ENCODE assay signal across 33 cellular contexts in genomic region chr12:111158992-111159391, GRCh38.
"Had no signal": no experiment of that assay in that cellular context is flagged by ENCODE, and none has a peak within 500 bp of the region (broad histone marks: within the 10 kb centered on the region; RNA-seq: fewer than 3 reads in every experiment).

No MANE protein-coding gene starts in this region.

- H3K4me3 Mint-ChIP-seq: activated CD4-positive, alpha-beta memory T cell treated with anti-CD3 and anti-CD28 coated beads for 36 hours; activated CD4-positive, alpha-beta T cell treated with anti-CD3 and anti-CD28 coated beads for 36 hours; activated CD4-positive, alpha-beta T cell treated with anti-CD3 and anti-CD28 coated beads, Interleukin-2, amount 10 ng/mL, durations not matched to agents 24 days and 14 days; activated CD8-positive, alpha-beta memory T cell treated with anti-CD3 and anti-CD28 coated beads, Interleukin-2, amount 10 ng/mL, durations not matched to agents 7 days and 5 days; activated CD8-positive, alpha-beta T cell treated with anti-CD3 and anti-CD28 coated beads, Interleukin-2, amount 10 ng/mL, durations not matched to agents 7 days and 5 days; activated naive CD8-positive, alpha-beta T cell; activated T-cell treated with anti-CD3 and anti-CD28 coated beads, Interleukin-2, amount 50 U/mL, for 24 hours; activated T-helper 17 cell treated with anti-CD3 and anti-CD28 coated beads, Interleukin-2, amount 50 U/mL, for 72 hours; central memory CD8-positive, alpha-beta T cell; dendritic cell treated with granulocyte-macrophage colony-stimulating factor and Interleukin-4, amounts not matched to agents 40 ng/mL and 50 ng/mL, for 4 days had no signal

- H3K36me3 Mint-ChIP-seq: activated CD4-positive, alpha-beta memory T cell treated with anti-CD3 and anti-CD28 coated beads for 36 hours; activated CD8-positive, alpha-beta memory T cell treated with anti-CD3 and anti-CD28 coated beads, Interleukin-2, amount 10 ng/mL, durations not matched to agents 7 days and 5 days; activated naive CD8-positive, alpha-beta T cell had no signal

- H3K4me1 Mint-ChIP-seq: activated CD4-positive, alpha-beta T cell treated with anti-CD3 and anti-CD28 coated beads for 36 hours; activated CD4-positive, alpha-beta T cell treated with anti-CD3 and anti-CD28 coated beads, Interleukin-2, amount 10 ng/mL, durations not matched to agents 24 days and 14 days; activated CD8-positive, alpha-beta memory T cell treated with anti-CD3 and anti-CD28 coated beads, Interleukin-2, amount 10 ng/mL, durations not matched to agents 7 days and 5 days; activated T-helper 17 cell treated with anti-CD3 and anti-CD28 coated beads, Interleukin-2, amount 50 U/mL, for 72 hours; central memory CD8-positive, alpha-beta T cell had no signal

- H3K36me3 ChIP-seq: brain microvascular endothelial cell, esophagus muscularis mucosa, gastroesophageal sphincter, heart right ventricle, WERI-Rb-1 had no signal

- FAIRE-seq: astrocyte, bronchial epithelial cell, TTC549 had no signal

- H3K27ac ChIP-seq: brain microvascular endothelial cell, coronary artery, dorsolateral prefrontal cortex, esophagus muscularis mucosa, foreskin keratinocyte, gastroesophageal sphincter, heart right ventricle, WERI-Rb-1 had no signal

- H3K27ac Mint-ChIP-seq: activated CD4-positive, alpha-beta memory T cell treated with anti-CD3 and anti-CD28 coated beads for 36 hours; activated CD4-positive, alpha-beta T cell treated with anti-CD3 and anti-CD28 coated beads for 36 hours; activated CD4-positive, alpha-beta T cell treated with anti-CD3 and anti-CD28 coated beads, Interleukin-2, amount 10 ng/mL, durations not matched to agents 24 days and 14 days; activated CD8-positive, alpha-beta memory T cell treated with anti-CD3 and anti-CD28 coated beads, Interleukin-2, amount 10 ng/mL, durations not matched to agents 7 days and 5 days; activated CD8-positive, alpha-beta T cell treated with anti-CD3 and anti-CD28 coated beads, Interleukin-2, amount 10 ng/mL, durations not matched to agents 7 days and 5 days; activated naive CD8-positive, alpha-beta T cell; activated T-cell treated with anti-CD3 and anti-CD28 coated beads, Interleukin-2, amount 50 U/mL, for 24 hours; activated T-helper 17 cell treated with anti-CD3 and anti-CD28 coated beads, Interleukin-2, amount 50 U/mL, for 72 hours; dendritic cell treated with granulocyte-macrophage colony-stimulating factor and Interleukin-4, amounts not matched to agents 40 ng/mL and 50 ng/mL, for 4 days had no signal

- H3K27me3 ChIP-seq: brain microvascular endothelial cell had no signal

- H3K27me3 Mint-ChIP-seq: activated CD4-positive, alpha-beta T cell treated with anti-CD3 and anti-CD28 coated beads, Interleukin-2, amount 10 ng/mL, durations not matched to agents 24 days and 14 days; activated CD8-positive, alpha-beta memory T cell treated with anti-CD3 and anti-CD28 coated beads, Interleukin-2, amount 10 ng/mL, durations not matched to agents 7 days and 5 days had no signal

- H3K4me1 ChIP-seq: esophagus muscularis mucosa, foreskin keratinocyte, gastroesophageal sphincter, heart right ventricle had no signal

- H3K4me3 ChIP-seq: coronary artery, dorsolateral prefrontal cortex, esophagus muscularis mucosa, gastroesophageal sphincter, heart right ventricle had no signal

- H3K9me3 ChIP-seq: esophagus muscularis mucosa, gastroesophageal sphincter, heart right ventricle had no signal

- H3K9me3 Mint-ChIP-seq: activated CD4-positive, alpha-beta memory T cell treated with anti-CD3 and anti-CD28 coated beads for 36 hours; activated CD4-positive, alpha-beta T cell treated with anti-CD3 and anti-CD28 coated beads, Interleukin-2, amount 10 ng/mL, durations not matched to agents 24 days and 14 days; activated T-cell treated with anti-CD3 and anti-CD28 coated beads, Interleukin-2, amount 50 U/mL, for 24 hours; activated T-helper 17 cell treated with anti-CD3 and anti-CD28 coated beads, Interleukin-2, amount 50 U/mL, for 72 hours; central memory CD8-positive, alpha-beta T cell; dendritic cell treated with granulocyte-macrophage colony-stimulating factor and Interleukin-4, amounts not matched to agents 40 ng/mL and 50 ng/mL, for 4 days had no signal

- DNase-seq: activated CD4-positive, alpha-beta memory T cell treated with anti-CD3 and anti-CD28 coated beads for 36 hours; activated CD4-positive, alpha-beta T cell treated with anti-CD3 and anti-CD28 coated beads for 36 hours; activated CD4-positive, alpha-beta T cell treated with anti-CD3 and anti-CD28 coated beads, Interleukin-2, amount 10 ng/mL, durations not matched to agents 24 days and 14 days; activated CD4-positive, CD25-positive, alpha-beta regulatory T cell; activated CD4-positive, CD25-positive, alpha-beta regulatory T cell treated with anti-CD3 and anti-CD28 coated beads, Interleukin-2, amount 50 U/mL, for 72 hours; activated CD8-positive, alpha-beta memory T cell treated with anti-CD3 and anti-CD28 coated beads, Interleukin-2, amount 10 ng/mL, durations not matched to agents 7 days and 5 days; activated CD8-positive, alpha-beta memory T cell treated with anti-CD3 and anti-CD28 coated beads, Interleukin-2, amount 50 U/mL, for 4 hours; activated CD8-positive, alpha-beta T cell treated with anti-CD3 and anti-CD28 coated beads, Interleukin-2, amount 10 ng/mL, durations not matched to agents 7 days and 5 days; activated effector memory CD4-positive, alpha-beta T cell treated with Interleukin-2 at 50 U/mL for 16 hours; activated gamma-delta T cell treated with Interleukin-2 at 50 U/mL for 16 hours; activated naive CD4-positive, alpha-beta T cell treated with anti-CD3 and anti-CD28 coated beads, Interleukin-2, amount 50 U/mL, for 16 hours; activated naive CD4-positive, alpha-beta T cell treated with Interleukin-2 at 50 U/mL for 16 hours; activated T-cell treated with anti-CD3 and anti-CD28 coated beads, Interleukin-2, amount 50 U/mL, for 24 hours; amniotic stem cell; anterior cingulate cortex; brain microvascular endothelial cell; dorsolateral prefrontal cortex; effector memory CD4-positive, alpha-beta T cell; erythroblast; foreskin keratinocyte; heart right ventricle; T-helper 2 cell; WERI-Rb-1 had no signal

- ATAC-seq: activated CD4-positive, alpha-beta T cell treated with anti-CD3 and anti-CD28 coated beads for 36 hours; activated CD8-positive, alpha-beta memory T cell treated with anti-CD3 and anti-CD28 coated beads, Interleukin-2, amount 10 ng/mL, durations not matched to agents 7 days and 5 days; activated CD8-positive, alpha-beta T cell treated with anti-CD3 and anti-CD28 coated beads, Interleukin-2, amount 10 ng/mL, durations not matched to agents 7 days and 5 days; activated T-helper 17 cell treated with anti-CD3 and anti-CD28 coated beads, Interleukin-2, amount 50 U/mL, for 72 hours; foreskin keratinocyte; gastroesophageal sphincter; heart right ventricle had no signal
